21 cellular contexts compared by ENCODE assay signal in genomic region chr3:182436547-182436946, GRCh38.
DNase-seq lines count a peak whose midpoint lies in the region; ATAC-seq and TF ChIP-seq lines count a peak whose summit lies in the region.
"Had no signal": no experiment of that assay in that cellular context is flagged by ENCODE, and none has a peak within 500 bp of the region (broad histone marks: within the 10 kb centered on the region; RNA-seq: fewer than 3 reads in every experiment).

No MANE protein-coding gene starts in this region.

- H3K27me3 ChIP-seq in RWPE2 (ENCODE audit: insufficient read depth, poor library complexity, severe bottlenecking): no peaks in the 10 kb centered on the region
- no peaks in the 10 kb centered on the region for H3K27me3 ChIP-seq in uterus
- H3K27me3 ChIP-seq: body of pancreas, heart left ventricle, left lung, vagina had no signal

- intact Hi-C loops in uterus (cut with DNase I; ENCODE audit: low total_unique reads): no loop called here

- H3K4me3 ChIP-seq in RWPE2 (ENCODE audit: severe bottlenecking) (no peak overlapping the region), uterus (no peak overlapping the region)
- H3K4me3 ChIP-seq: body of pancreas, heart left ventricle, left lung, prostate gland, vagina had no signal

- TF ChIP-seq POLR2A in uterus (IDR thresholded peaks at IDR 0.05): no peak

- no peaks in the 10 kb centered on the region for H3K9me3 ChIP-seq in RWPE2 (ENCODE audit: severe bottlenecking)
- H3K9me3 ChIP-seq in uterus: no peaks in the 10 kb centered on the region
- H3K9me3 ChIP-seq: body of pancreas, heart left ventricle, left lung, prostate gland, vagina had no signal

- DNase-seq in DMS53 (lab: John Stamatoyannopoulos, UW) (peak; percentile 95), NCI-H1436 treated with DMSO at 0.1 percent for 48 hours (lab: John Stamatoyannopoulos, UW) (peak; percentile 98), NCI-H2196 treated with DMSO at 0.1 percent for 48 hours (lab: John Stamatoyannopoulos, UW; ENCODE audit: unreplicated experiment) (peak; percentile 37), RWPE2 (ENCODE audit: low spot score) (no peak), NCI-H446 treated with DMSO at 0.1 percent for 48 hours (lab: John Stamatoyannopoulos, UW) (no peak), uterus (no peak), DMS114 treated with DMSO at 0.1 percent for 48 hours (lab: John Stamatoyannopoulos, UW; ENCODE audit: unreplicated experiment) (no peak), AG20443 (ENCODE audit: low spot score) (no peak)
- DNase-seq: activated CD4-positive, alpha-beta T cell treated with anti-CD3 and anti-CD28 coated beads for 4 hours; activated naive CD8-positive, alpha-beta T cell treated with anti-CD3 and anti-CD28 coated beads for 36 hours; body of pancreas; CD4-positive, CD25-positive, alpha-beta regulatory T cell; effector memory CD8-positive, alpha-beta T cell; heart left ventricle; KBM-7; left lung; MV-4-11; small intestine had no signal

- peak; percentile 98 for ATAC-seq in RWPE2 (ENCODE audit: low read depth)
- ATAC-seq: activated T-helper 17 cell treated with anti-CD3 and anti-CD28 coated beads, Interleukin-2, amount 50 U/mL, for 72 hours; body of pancreas; effector memory CD8-positive, alpha-beta T cell; heart left ventricle; left lung had no signal

- H3K4me1 ChIP-seq in RWPE2 (ENCODE audit: insufficient read depth, poor library complexity, severe bottlenecking): no peaks in the 10 kb centered on the region
- H3K4me1 ChIP-seq in uterus: no peaks in the 10 kb centered on the region
- H3K4me1 ChIP-seq: body of pancreas, heart left ventricle, left lung, prostate gland, vagina had no signal

- H3K27ac ChIP-seq in RWPE2 (ENCODE audit: poor library complexity, severe bottlenecking) (no peak overlapping the region), uterus (no peak overlapping the region)
- H3K27ac ChIP-seq: body of pancreas, heart left ventricle, left lung, prostate gland, vagina had no signal

- H3K36me3 ChIP-seq in RWPE2 (ENCODE audit: low read depth) (no peaks in the 10 kb centered on the region), uterus (no peaks in the 10 kb centered on the region)
- H3K36me3 ChIP-seq: heart left ventricle, left lung, prostate gland, vagina had no signal

- TF ChIP-seq CTCF in RWPE2 (IDR thresholded peaks at IDR 0.05; ENCODE audit: poor library complexity, severe bottlenecking): no peak
- TF ChIP-seq CTCF in uterus (IDR thresholded peaks at IDR 0.05): no peak

Comparison
In these comparisons a context has a peak if more than half of its experiments do, and no peak if none do; other contexts are left out.
1. DNase-seq: peak in DMS53 (single experiment), NCI-H1436 treated with DMSO at 0.1 percent for 48 hours (single experiment) and NCI-H2196 treated with DMSO at 0.1 percent for 48 hours (single experiment); none in RWPE2 (single experiment), NCI-H446 treated with DMSO at 0.1 percent for 48 hours (single experiment), uterus (0 of 2), DMS114 treated with DMSO at 0.1 percent for 48 hours (single experiment) and AG20443 (single experiment).